Comparison of ENCODE assay signal across 22 cellular contexts in the genomic region with DNA sequence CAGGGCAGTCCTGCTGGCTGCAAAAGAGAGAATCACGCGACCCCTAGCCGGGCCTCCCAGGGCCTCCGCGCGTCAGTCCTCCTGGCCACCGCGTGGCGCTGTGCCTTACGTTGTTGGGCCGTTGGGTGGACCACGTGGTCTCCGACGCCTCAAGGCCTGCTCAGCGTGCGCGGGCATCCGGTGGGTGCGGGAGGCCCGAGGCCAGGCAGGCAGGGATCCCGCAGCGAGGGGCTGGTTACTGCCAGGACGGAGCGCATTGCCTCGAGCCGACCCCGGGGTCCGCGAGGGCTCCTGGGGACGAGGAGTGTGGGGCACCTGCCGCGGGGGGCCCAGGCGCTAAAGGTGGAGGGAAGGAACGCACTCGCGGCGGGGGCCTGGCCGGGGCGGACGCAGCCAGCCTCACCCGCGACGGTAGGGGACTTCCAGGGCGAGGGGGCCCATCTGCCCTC. TPM values are rescaled to one million over a fixed set of nuclear protein-coding genes. Genes with fewer than 3 reads are reported as not detected.
A peak's percentile ranks its signal among the peaks of the same experiment; 100 is the strongest.
DNase-seq lines count a peak whose midpoint lies in the region; ATAC-seq and TF ChIP-seq lines count a peak whose summit lies in the region.
"Had no signal": no experiment of that assay in that cellular context is flagged by ENCODE, and none has a peak within 500 bp of the region (broad histone marks: within the 10 kb centered on the region; RNA-seq: fewer than 3 reads in every experiment).

TDRD12 (plus strand) TSS at position 157 of the 449 bp plus-strand sequence. CDS start 306 bp downstream, outside the sequence.

- H3K4me3 Mint-ChIP-seq in H9 (no peak within 1 kb of the TSS), chondrocyte (ENCODE audit: unreplicated experiment) (no peak within 1 kb of the TSS), osteocyte (ENCODE audit: unreplicated experiment) (no peak within 1 kb of the TSS)
- H3K4me3 Mint-ChIP-seq: activated CD8-positive, alpha-beta T cell treated with anti-CD3 and anti-CD28 coated beads, Interleukin-2, amount 10 ng/mL, durations not matched to agents 7 days and 5 days; activated T-helper 1 cell treated with anti-CD3 and anti-CD28 coated beads, Interleukin-12 subunit alpha, Interleukin-12 subunit beta, Interleukin-2, Interleukin-4 antibody, amounts not matched to agents 30 ng/mL and 10 ng/mL and 1 ng/mL, durations not matched to agents 14 hours and 24 hours and 36 hours had no signal

- H3K4ac ChIP-seq in H9 (ENCODE audit: low read depth, low read length), result no peak within 1 kb of the TSS

- no peak within 1 kb of the TSS for H3K14ac ChIP-seq in H9 (ENCODE audit: insufficient read depth, low read length)

- intact Hi-C loops in ascending aorta (cut with DNase I), result no loop called here

- H2AK5ac ChIP-seq in H9 (ENCODE audit: insufficient read length, low read length), result no peak within 1 kb of the TSS

- H3K27me3 ChIP-seq in H9 (ENCODE audit: insufficient read depth, low read length) (no peaks in the 10 kb centered on the region), ascending aorta (no peaks in the 10 kb centered on the region)
- H3K27me3 ChIP-seq: colonic mucosa, neutrophil, right lobe of liver, transverse colon had no signal

- no peak within 1 kb of the TSS for H4K8ac ChIP-seq in H9 (replicated peaks; ENCODE audit: insufficient read length, low read depth, low read length)

- H3K23me2 ChIP-seq in H9 (ENCODE audit: insufficient read length, low read depth, low read length, poor library complexity, severe bottlenecking), result no peaks in the 10 kb centered on the region

- no peak within 1 kb of the TSS for H2BK15ac ChIP-seq in H9 (ENCODE audit: low read depth, low read length)

- H3K27ac ChIP-seq in H9 (ENCODE audit: insufficient read length, low read depth, low read length) (no peak within 1 kb of the TSS), ascending aorta (no peak within 1 kb of the TSS)
- H3K27ac ChIP-seq: colonic mucosa, KMS-11, neutrophil, right lobe of liver, transverse colon had no signal

- no peak within 1 kb of the TSS for H3K56ac ChIP-seq in H9 (ENCODE audit: insufficient read length, low read depth, low read length)

- TF ChIP-seq CTCF in H9 (conservative IDR thresholded peaks at IDR 0.05) (peak; percentile 62; the same call in 2 of the 3 replicates), chondrocyte (IDR thresholded peaks at IDR 0.05) (peak; percentile 12), osteocyte (IDR thresholded peaks at IDR 0.05) (no peak), ascending aorta (IDR thresholded peaks at IDR 0.05) (no peak)

- H4K20me1 ChIP-seq in H9 (ENCODE audit: control insufficient read depth, insufficient read depth, insufficient read length), result no peaks in the 10 kb centered on the region

- H4K5ac ChIP-seq in H9 (ENCODE audit: insufficient read length, low read depth, low read length), result no peak within 1 kb of the TSS

- H3K4me1 Mint-ChIP-seq in H9 (peaks cover 5 to 11% of the 10 kb centered on the region in 2 experiments), chondrocyte (ENCODE audit: low read depth) (no peaks in the 10 kb centered on the region), osteocyte (ENCODE audit: unreplicated experiment) (no peaks in the 10 kb centered on the region)

- 0 out of 7 replicates have a peak within 1 kb of the TSS, but pooled peaks of 1 of the 3 experiments have one; percentile 58 for H3K27ac Mint-ChIP-seq in H9
- no peak within 1 kb of the TSS for H3K27ac Mint-ChIP-seq in chondrocyte (ENCODE audit: unreplicated experiment)
- H3K27ac Mint-ChIP-seq in osteocyte (ENCODE audit: unreplicated experiment), result peak within 1 kb of the TSS; percentile 7
- H3K27ac Mint-ChIP-seq: activated T-helper 1 cell treated with anti-CD3 and anti-CD28 coated beads, Interleukin-12 subunit alpha, Interleukin-12 subunit beta, Interleukin-2, Interleukin-4 antibody, amounts not matched to agents 30 ng/mL and 10 ng/mL and 1 ng/mL, durations not matched to agents 14 hours and 24 hours and 36 hours had no signal

- ATAC-seq in HG02970 (IDR thresholded peaks at IDR 0.05; ENCODE audit: low FRiP score, unreplicated experiment), result no peak
- no peak for ATAC-seq in HG02763 (IDR thresholded peaks at IDR 0.05; ENCODE audit: unreplicated experiment)
- ATAC-seq: activated CD8-positive, alpha-beta T cell treated with anti-CD3 and anti-CD28 coated beads, Interleukin-2, amount 10 ng/mL, durations not matched to agents 7 days and 5 days had no signal

- no peak within 1 kb of the TSS for H2BK5ac ChIP-seq in H9 (ENCODE audit: insufficient read length, low read length)

- no peak within 1 kb of the TSS for H2BK12ac ChIP-seq in H9 (ENCODE audit: insufficient read length, low read depth, low read length)

- H3K79me1 ChIP-seq in H9 (ENCODE audit: insufficient read depth, low read depth, low read length, poor library complexity, severe bottlenecking), result no peaks in the 10 kb centered on the region

- H3K4me2 ChIP-seq in H9 (ENCODE audit: insufficient read depth, insufficient read length, low read length), result no peak within 1 kb of the TSS
- H3K4me2 ChIP-seq: KMS-11 had no signal

- no peak within 1 kb of the TSS for H3K9ac ChIP-seq in H9 (ENCODE audit: extremely low read depth, insufficient read length, low read length)
- H3K9ac ChIP-seq: KMS-11 had no signal

- H3T11ph ChIP-seq in H9 (ENCODE audit: low read length), result no peak within 1 kb of the TSS

- H3K4me1 ChIP-seq in H9 (ENCODE audit: insufficient read depth, low read length) (no peaks in the 10 kb centered on the region), ascending aorta (no peaks in the 10 kb centered on the region)
- H3K4me1 ChIP-seq: colonic mucosa, right lobe of liver, transverse colon had no signal

- H2AFZ ChIP-seq in H9 (ENCODE audit: low read length), result no peak within 1 kb of the TSS

- H3K9me3 ChIP-seq in H9 (ENCODE audit: control insufficient read depth, low read depth, low read length) (no peaks in the 10 kb centered on the region), ascending aorta (no peaks in the 10 kb centered on the region)
- H3K9me3 ChIP-seq: colonic mucosa, neutrophil, right lobe of liver, transverse colon had no signal

- no CpG with 5 or more reads among the region's 44 CpGs for WGBS in H9 (ENCODE audit: extremely low coverage, insufficient read length, low lambda C conversion rate)

- peaks cover 0 to 6% of the 10 kb centered on the region in 2 donors for H3K36me3 ChIP-seq in ascending aorta
- H3K36me3 ChIP-seq: colonic mucosa, right lobe of liver, transverse colon had no signal

- H3K9me3 Mint-ChIP-seq in H9 (peaks cover 0 to 5% of the 10 kb centered on the region in 2 experiments; a peak in 1 of 5 replicates), chondrocyte (ENCODE audit: low read depth) (no peaks in the 10 kb centered on the region), osteocyte (ENCODE audit: unreplicated experiment) (no peaks in the 10 kb centered on the region)

- no peaks in the 10 kb centered on the region for H3K27me3 Mint-ChIP-seq in H9 (ENCODE audit: low read depth)
- H3K27me3 Mint-ChIP-seq in chondrocyte (ENCODE audit: low read depth), result no peaks in the 10 kb centered on the region
- no peaks in the 10 kb centered on the region for H3K27me3 Mint-ChIP-seq in osteocyte (ENCODE audit: unreplicated experiment)

- H4K91ac ChIP-seq in H9 (ENCODE audit: insufficient read length, low read depth, low read length), result no peak within 1 kb of the TSS

- peak within 1 kb of the TSS; percentile 26 for H3K18ac ChIP-seq in H9 (ENCODE audit: insufficient read length, low read depth, low read length)

- no peak within 1 kb of the TSS for H3K23ac ChIP-seq in H9 (ENCODE audit: insufficient read length, low read depth, low read length)

- DNase-seq in activated CD4-positive, alpha-beta T cell treated with anti-CD3 and anti-CD28 coated beads for 48 hours, result peak; percentile 33
- DNase-seq in activated CD4-positive, alpha-beta T cell treated with anti-CD3 and anti-CD28 coated beads for 4 hours, result no peak
- DNase-seq in H9 (peak; percentile 68), chondrocyte (ENCODE audit: low spot score) (peak; percentile 92), osteocyte (ENCODE audit: extremely low spot score, unreplicated experiment) (no peak), ascending aorta (ENCODE audit: low spot score in 2 of 2) (no peak)
- DNase-seq: activated CD8-positive, alpha-beta T cell treated with anti-CD3 and anti-CD28 coated beads, Interleukin-2, amount 10 ng/mL, durations not matched to agents 7 days and 5 days; amygdala; colonic mucosa; GDM1; head of caudate nucleus; NCI-H1105 treated with DMSO at 0.1 percent for 48 hours; NCI-H2171 treated with DMSO at 0.1 percent for 48 hours; right lobe of liver; SIG-M5; transverse colon had no signal

- H3K36me3 Mint-ChIP-seq in H9 (ENCODE audit: insufficient read depth in 1 of 3, low read depth in 3 of 3) (peaks cover 0 to 2% (median 0%) of the 10 kb centered on the region in 3 experiments; a peak in 3 of 7 replicates), chondrocyte (ENCODE audit: low read depth) (peaks cover 9% of the 10 kb centered on the region), osteocyte (ENCODE audit: unreplicated experiment) (peaks cover 10% of the 10 kb centered on the region)

- H3K79me2 ChIP-seq in H9 (ENCODE audit: insufficient read depth, low read length), result no peaks in the 10 kb centered on the region

- no peak within 1 kb of the TSS for H3K4me3 ChIP-seq in ascending aorta
- H3K4me3 ChIP-seq: colonic mucosa, right lobe of liver, transverse colon had no signal

- no peak within 1 kb of the TSS for H2BK120ac ChIP-seq in H9 (ENCODE audit: low read depth, low read length, poor library complexity, severe bottlenecking)

- H2BK20ac ChIP-seq in H9 (ENCODE audit: low read depth, low read length, poor library complexity, severe bottlenecking), result no peak within 1 kb of the TSS

RNA-seq across cellular contexts. Expression of gene TDRD12, which starts in this region (rescaled TPM):
- 1.2 and 1.3 TPM in 2 replicates for total RNA-seq in H9 (2021)
- total RNA-seq in chondrocyte, result 0.22 to 0.33 TPM in 2 of 3 replicates, not detected in the other
- total RNA-seq in osteocyte, result 0.11 TPM in 1 of 2 replicates, not detected in the other
- 0.11 TPM for total RNA-seq in ascending aorta
- total RNA-seq: epithelial cell of proximal tubule had no signal

Comparison
In these comparisons a context has a peak if more than half of its experiments do, and no peak if none do; other contexts are left out.
1. DNase-seq: peak in activated CD4-positive, alpha-beta T cell treated with anti-CD3 and anti-CD28 coated beads for 48 hours (single experiment) and H9 (single experiment); none in activated CD4-positive, alpha-beta T cell treated with anti-CD3 and anti-CD28 coated beads for 4 hours (0 of 2), osteocyte (single experiment) and ascending aorta (0 of 2).
2. Peak in DNase-seq in chondrocyte; RNA of the gene not detected or under 1 TPM.
3. CTCF ChIP-seq: peak in H9 (single experiment) and chondrocyte (single experiment); none in osteocyte (single experiment) and ascending aorta (0 of 3).